ENCODE assay signal across 9 cellular contexts in the genomic region with DNA sequence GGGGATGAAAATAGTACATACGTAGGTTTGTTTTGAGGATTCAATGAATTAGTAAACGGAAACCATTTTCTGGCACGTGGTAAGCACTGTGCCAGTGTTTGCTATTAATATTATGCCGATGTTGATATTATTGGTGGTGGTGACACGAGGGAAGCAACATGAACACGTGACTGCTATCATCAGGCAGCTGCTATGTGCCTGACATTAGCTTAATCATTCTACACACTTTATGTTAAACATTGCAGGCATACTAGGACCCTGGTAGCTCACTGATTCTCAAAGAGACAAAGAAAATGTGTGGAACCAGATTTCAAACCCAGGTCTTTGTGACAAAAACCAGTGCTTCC. TPM values are rescaled to one million over a fixed set of nuclear protein-coding genes. Genes with fewer than 3 reads are reported as not detected.
DNase-seq lines count a peak whose midpoint lies in the region; ATAC-seq, FAIRE-seq and TF ChIP-seq lines count a peak whose summit lies in the region.
"Had no signal": no experiment of that assay in that cellular context is flagged by ENCODE, and none has a peak within 500 bp of the region (broad histone marks: within the 10 kb centered on the region; RNA-seq: fewer than 3 reads in every experiment).

No MANE protein-coding gene starts in this region.

- no peak for TF ChIP-seq EP300 in esophagus muscularis mucosa (IDR thresholded peaks at IDR 0.05)

- H3K36me3 ChIP-seq in RWPE2 (ENCODE audit: low read depth): peaks cover 35% of the 10 kb centered on the region
- peaks cover 13 to 36% (median 26%) of the 10 kb centered on the region in 4 donors for H3K36me3 ChIP-seq in esophagus muscularis mucosa
- peaks cover 0 to 22% of the 10 kb centered on the region in 2 donors for H3K36me3 ChIP-seq in gastrocnemius medialis

- WGBS in esophagus muscularis mucosa: 10% methylated on average over 6 of the region's 6 CpGs

- DNase-seq in GM12891 (ENCODE audit: insufficient read length, low spot score) (no peak), RWPE2 (ENCODE audit: low spot score) (no peak), esophagus muscularis mucosa (ENCODE audit: extremely low spot score) (no peak), gastrocnemius medialis (no peak), GM20000 (ENCODE audit: low spot score) (no peak), nucleus accumbens (lab: John Stamatoyannopoulos, UW) (no peak), SHP77 (lab: John Stamatoyannopoulos, UW) (no peak), LoVo (ENCODE audit: low spot score) (no peak)

- peak overlapping the region; percentile 62 for H3K4me3 ChIP-seq in RWPE2 (ENCODE audit: severe bottlenecking)
- peak overlapping the region; percentile 76 to 98 (median 97) for H3K4me3 ChIP-seq in esophagus muscularis mucosa
- peak overlapping the region; percentile 76 to 99 (median 86) for H3K4me3 ChIP-seq in gastrocnemius medialis

- TF ChIP-seq POLR2A in GM12891 (IDR thresholded peaks at IDR 0.05; ENCODE audit: low read depth, low read length) (no peak), esophagus muscularis mucosa (IDR thresholded peaks at IDR 0.05; ENCODE audit: low read depth) (no peak), gastrocnemius medialis (IDR thresholded peaks at IDR 0.05) (no peak)

- H3K27ac ChIP-seq in RWPE2 (ENCODE audit: poor library complexity, severe bottlenecking): peak overlapping the region; percentile 72
- H3K27ac ChIP-seq in esophagus muscularis mucosa (replicated peaks in 1 of 4): peak overlapping the region; percentile 88 to 96 (median 94)
- H3K27ac ChIP-seq in gastrocnemius medialis: peak overlapping the region; percentile 93 to 100 (median 94)

- no peak for ATAC-seq in RWPE2 (ENCODE audit: low read depth)
- ATAC-seq in gastrocnemius medialis: peak; percentile 1 to 30

- H3K27me3 ChIP-seq in RWPE2 (ENCODE audit: insufficient read depth, poor library complexity, severe bottlenecking) (no peaks in the 10 kb centered on the region), esophagus muscularis mucosa (no peaks in the 10 kb centered on the region), gastrocnemius medialis (no peaks in the 10 kb centered on the region)

- no peaks in the 10 kb centered on the region for H3K9me3 ChIP-seq in RWPE2 (ENCODE audit: severe bottlenecking)
- no peaks in the 10 kb centered on the region for H3K9me3 ChIP-seq in esophagus muscularis mucosa
- no peaks in the 10 kb centered on the region for H3K9me3 ChIP-seq in gastrocnemius medialis

- TF ChIP-seq CTCF in RWPE2 (IDR thresholded peaks at IDR 0.05; ENCODE audit: poor library complexity, severe bottlenecking) (no peak), esophagus muscularis mucosa (IDR thresholded peaks at IDR 0.05) (no peak), gastrocnemius medialis (IDR thresholded peaks at IDR 0.05 in 4 of 5, conservative IDR thresholded peaks at IDR 0.05 in 1 of 5) (no peak), GM20000 (IDR thresholded peaks at IDR 0.05; ENCODE audit: extremely low read depth, missing control alignments) (no peak)

- FAIRE-seq in GM12891 (lab: Jason Lieb, UNC): peak; percentile 47
- FAIRE-seq: TTC549 had no signal

- intact Hi-C loops in esophagus muscularis mucosa (cut with DNase I): loop anchor here (2.0 kb wide), 1 partner anchor 26 kb away; no protein-coding TSS in a partner anchor
- intact Hi-C loops in gastrocnemius medialis (cut with DNase I; ENCODE audit: low total_unique reads): loop anchor here (2.0 to 5.0 kb wide), 2 partner anchors 18 to 78 kb away; no protein-coding TSS in a partner anchor

- peaks cover 13% of the 10 kb centered on the region for H3K4me1 ChIP-seq in RWPE2 (ENCODE audit: insufficient read depth, poor library complexity, severe bottlenecking)
- peaks cover 49 to 62% (median 58%) of the 10 kb centered on the region in 4 donors for H3K4me1 ChIP-seq in esophagus muscularis mucosa
- peaks cover 50 to 57% of the 10 kb centered on the region in 2 donors for H3K4me1 ChIP-seq in gastrocnemius medialis

- in situ Hi-C loops in gastrocnemius medialis (cut with MboI; ENCODE audit: low sequenced_read_pairs in 4 of 4): loop anchor here in 2 of 4 donors (10.0 kb wide), 1 partner anchor 100 kb away; no protein-coding TSS in a partner anchor

TF ChIP-seq in GM12891, 5 proteins besides CTCF, POLR2A, EP300 and RAD21:
- TF ChIP-seq POU2F2 (IDR thresholded peaks at IDR 0.05; ENCODE audit: low read depth, low read length) (no peak), SPI1 (IDR thresholded peaks at IDR 0.05; ENCODE audit: low read depth, low read length) (no peak), PAX5 (IDR thresholded peaks at IDR 0.05; ENCODE audit: insufficient read depth, low read length, severe bottlenecking) (no peak), TAF1 (IDR thresholded peaks at IDR 0.05; ENCODE audit: low read depth, low read length) (no peak), POLR2AphosphoS5 (IDR thresholded peaks at IDR 0.05; ENCODE audit: low read depth, low read length) (no peak)

RNA-seq across cellular contexts. Expression of a gene that starts 0.7 kb away (rescaled TPM):
- polyA plus RNA-seq in GM12891 (2012; ENCODE audit: low read depth, missing spikeins): 15.2 TPM
- total RNA-seq in esophagus muscularis mucosa (10 to 100 TPM; 12.7 to 20.5 (median 15.2) TPM), gastrocnemius medialis (10 to 100 TPM; 24.0 to 53.1 (median 27.4) TPM)

RNA-seq across cellular contexts. Expression of a gene that starts 0.8 kb away (rescaled TPM):
- polyA plus RNA-seq in GM12891 (2012; ENCODE audit: low read depth, missing spikeins): 16.9 TPM
- total RNA-seq in esophagus muscularis mucosa (10 to 100 TPM; 15.4 to 17.9 (median 17.5) TPM), gastrocnemius medialis (10 to 100 TPM in 3 of 4 donors, 1 to 10 TPM in 1; 7.0 to 13.9 (median 10.5) TPM)

RNA-seq across cellular contexts. Expression of a gene that starts 27.9 kb away (rescaled TPM):
- polyA plus RNA-seq in GM12891 (2012; ENCODE audit: low read depth, missing spikeins): 20.4 TPM
- total RNA-seq in esophagus muscularis mucosa (10 to 100 TPM; 17.9 to 23.5 (median 20.4) TPM), gastrocnemius medialis (10 to 100 TPM; 33.1 to 65.7 (median 49.2) TPM)

RNA-seq across cellular contexts. Expression of a gene that starts 55.3 kb away (rescaled TPM):
- 2.7 TPM for polyA plus RNA-seq in GM12891 (2012; ENCODE audit: low read depth, missing spikeins)
- total RNA-seq in esophagus muscularis mucosa (1 to 10 TPM in 2 of 4 donors, under 1 TPM in 2; 0.42 to 1.1 (median 0.88) TPM), gastrocnemius medialis (under 1 TPM in 2 of 4 donors, not detected in 2; 0.07 to 0.10 TPM)
